Comparison of ENCODE assay signal across 30 cellular contexts in genomic region chr6:98146656-98147055, GRCh38.
"Had no signal": no experiment of that assay in that cellular context is flagged by ENCODE, and none has a peak within 500 bp of the region (broad histone marks: within the 10 kb centered on the region; RNA-seq: fewer than 3 reads in every experiment).

No MANE protein-coding gene starts in this region.

- H3K36me3 ChIP-seq: ascending aorta, breast epithelium, cardiac muscle cell, colonic mucosa had no signal

- FAIRE-seq: endometrium, endothelial cell of umbilical vein had no signal

- H3K27me3 ChIP-seq: ascending aorta, breast epithelium, cardiac muscle cell, colonic mucosa had no signal

- H3K9me3 Mint-ChIP-seq: activated CD4-positive, alpha-beta T cell treated with anti-CD3 and anti-CD28 coated beads, Interleukin-2, amount 10 ng/mL, durations not matched to agents 24 days and 14 days had no signal

- H3K4me1 ChIP-seq: ascending aorta, breast epithelium, colonic mucosa had no signal

- H3K4me3 Mint-ChIP-seq: activated CD4-positive, alpha-beta memory T cell treated with anti-CD3 and anti-CD28 coated beads for 36 hours; activated CD4-positive, alpha-beta T cell treated with anti-CD3 and anti-CD28 coated beads for 36 hours; activated CD4-positive, alpha-beta T cell treated with anti-CD3 and anti-CD28 coated beads, Interleukin-2, amount 10 ng/mL, durations not matched to agents 24 days and 14 days; activated CD8-positive, alpha-beta memory T cell treated with anti-CD3 and anti-CD28 coated beads, Interleukin-2, amount 10 ng/mL, durations not matched to agents 7 days and 5 days; activated CD8-positive, alpha-beta T cell treated with anti-CD3 and anti-CD28 coated beads, Interleukin-2, amount 10 ng/mL, durations not matched to agents 7 days and 5 days; activated naive CD4-positive, alpha-beta T cell treated with anti-CD3 and anti-CD28 coated beads, Interleukin-2, amount 10 ng/mL, durations not matched to agents 7 days and 5 days; activated naive CD8-positive, alpha-beta T cell treated with anti-CD3 and anti-CD28 coated beads, Interleukin-2, amount 10 ng/mL, durations not matched to agents 7 days and 5 days; activated T-cell treated with anti-CD3 and anti-CD28 coated beads, Interleukin-2, amount 50 U/mL, for 72 hours; brain had no signal

- ATAC-seq: activated CD4-positive, alpha-beta T cell treated with anti-CD3 and anti-CD28 coated beads for 36 hours; activated CD8-positive, alpha-beta memory T cell treated with anti-CD3 and anti-CD28 coated beads, Interleukin-2, amount 10 ng/mL, durations not matched to agents 7 days and 5 days; activated CD8-positive, alpha-beta T cell treated with anti-CD3 and anti-CD28 coated beads, Interleukin-2, amount 10 ng/mL, durations not matched to agents 7 days and 5 days; activated naive CD4-positive, alpha-beta T cell treated with anti-CD3 and anti-CD28 coated beads, Interleukin-2, amount 50 U/mL, for 72 hours; activated T-cell treated with anti-CD3 and anti-CD28 coated beads, Interleukin-2, amount 50 U/mL, for 72 hours; esophagus mucosa had no signal

- H3K4me1 Mint-ChIP-seq: activated CD4-positive, alpha-beta T cell treated with anti-CD3 and anti-CD28 coated beads for 36 hours; activated CD4-positive, alpha-beta T cell treated with anti-CD3 and anti-CD28 coated beads, Interleukin-2, amount 10 ng/mL, durations not matched to agents 24 days and 14 days; activated CD8-positive, alpha-beta memory T cell treated with anti-CD3 and anti-CD28 coated beads, Interleukin-2, amount 10 ng/mL, durations not matched to agents 7 days and 5 days; activated naive CD4-positive, alpha-beta T cell treated with anti-CD3 and anti-CD28 coated beads, Interleukin-2, amount 10 ng/mL, durations not matched to agents 7 days and 5 days; activated naive CD8-positive, alpha-beta T cell treated with anti-CD3 and anti-CD28 coated beads, Interleukin-2, amount 10 ng/mL, durations not matched to agents 7 days and 5 days; brain had no signal

- H3K36me3 Mint-ChIP-seq: activated CD4-positive, alpha-beta memory T cell treated with anti-CD3 and anti-CD28 coated beads for 36 hours; activated CD8-positive, alpha-beta memory T cell treated with anti-CD3 and anti-CD28 coated beads, Interleukin-2, amount 10 ng/mL, durations not matched to agents 7 days and 5 days; activated naive CD4-positive, alpha-beta T cell treated with anti-CD3 and anti-CD28 coated beads, Interleukin-2, amount 10 ng/mL, durations not matched to agents 7 days and 5 days; activated naive CD8-positive, alpha-beta T cell treated with anti-CD3 and anti-CD28 coated beads, Interleukin-2, amount 10 ng/mL, durations not matched to agents 7 days and 5 days had no signal

- H3K4me3 ChIP-seq: ascending aorta, breast epithelium, cardiac muscle cell, colonic mucosa had no signal

- H3K27me3 Mint-ChIP-seq: activated CD4-positive, alpha-beta memory T cell treated with anti-CD3 and anti-CD28 coated beads for 36 hours; activated CD4-positive, alpha-beta T cell treated with anti-CD3 and anti-CD28 coated beads for 36 hours; activated CD4-positive, alpha-beta T cell treated with anti-CD3 and anti-CD28 coated beads, Interleukin-2, amount 10 ng/mL, durations not matched to agents 24 days and 14 days; activated CD8-positive, alpha-beta memory T cell treated with anti-CD3 and anti-CD28 coated beads, Interleukin-2, amount 10 ng/mL, durations not matched to agents 7 days and 5 days; activated naive CD4-positive, alpha-beta T cell treated with anti-CD3 and anti-CD28 coated beads, Interleukin-2, amount 10 ng/mL, durations not matched to agents 7 days and 5 days; activated naive CD8-positive, alpha-beta T cell treated with anti-CD3 and anti-CD28 coated beads, Interleukin-2, amount 10 ng/mL, durations not matched to agents 7 days and 5 days had no signal

- H3K9me3 ChIP-seq: ascending aorta, colonic mucosa had no signal

- DNase-seq: activated CD4-positive, alpha-beta memory T cell treated with anti-CD3 and anti-CD28 coated beads for 36 hours; activated CD4-positive, alpha-beta T cell treated with anti-CD3 and anti-CD28 coated beads for 36 hours; activated CD4-positive, alpha-beta T cell treated with anti-CD3 and anti-CD28 coated beads, Interleukin-2, amount 10 ng/mL, durations not matched to agents 24 days and 14 days; activated CD4-positive, CD25-positive, alpha-beta regulatory T cell; activated CD4-positive, CD25-positive, alpha-beta regulatory T cell treated with anti-CD3 and anti-CD28 coated beads, Interleukin-2, amount 50 U/mL, for 72 hours; activated CD8-positive, alpha-beta memory T cell treated with anti-CD3 and anti-CD28 coated beads, Interleukin-2, amount 10 ng/mL, durations not matched to agents 7 days and 5 days; activated CD8-positive, alpha-beta memory T cell treated with anti-CD3 and anti-CD28 coated beads, Interleukin-2, amount 50 U/mL, for 4 hours; activated CD8-positive, alpha-beta T cell treated with anti-CD3 and anti-CD28 coated beads, Interleukin-2, amount 10 ng/mL, durations not matched to agents 7 days and 5 days; activated gamma-delta T cell; activated naive CD4-positive, alpha-beta T cell; activated naive CD4-positive, alpha-beta T cell treated with anti-CD3 and anti-CD28 coated beads, Interleukin-2, amount 10 ng/mL, durations not matched to agents 7 days and 5 days; activated naive CD8-positive, alpha-beta T cell treated with anti-CD3 and anti-CD28 coated beads, Interleukin-2, amount 10 ng/mL, durations not matched to agents 7 days and 5 days; activated T-cell treated with anti-CD3 and anti-CD28 coated beads, Interleukin-2, amount 50 U/mL, for 1 hour; activated T-cell treated with anti-CD3 and anti-CD28 coated beads, Interleukin-2, amount 50 U/mL, for 72 hours; central memory CD4-positive, alpha-beta T cell; cerebellar nuclear complex; colonic mucosa; effector CD8-positive, alpha-beta T cell; foreskin fibroblast; head of caudate nucleus; hippocampal formation; T-helper 2 cell had no signal

- H3K27ac ChIP-seq: ascending aorta, breast epithelium, cardiac muscle cell, colonic mucosa had no signal
